ENCODE assay signal across 22 cellular contexts in the genomic region with DNA sequence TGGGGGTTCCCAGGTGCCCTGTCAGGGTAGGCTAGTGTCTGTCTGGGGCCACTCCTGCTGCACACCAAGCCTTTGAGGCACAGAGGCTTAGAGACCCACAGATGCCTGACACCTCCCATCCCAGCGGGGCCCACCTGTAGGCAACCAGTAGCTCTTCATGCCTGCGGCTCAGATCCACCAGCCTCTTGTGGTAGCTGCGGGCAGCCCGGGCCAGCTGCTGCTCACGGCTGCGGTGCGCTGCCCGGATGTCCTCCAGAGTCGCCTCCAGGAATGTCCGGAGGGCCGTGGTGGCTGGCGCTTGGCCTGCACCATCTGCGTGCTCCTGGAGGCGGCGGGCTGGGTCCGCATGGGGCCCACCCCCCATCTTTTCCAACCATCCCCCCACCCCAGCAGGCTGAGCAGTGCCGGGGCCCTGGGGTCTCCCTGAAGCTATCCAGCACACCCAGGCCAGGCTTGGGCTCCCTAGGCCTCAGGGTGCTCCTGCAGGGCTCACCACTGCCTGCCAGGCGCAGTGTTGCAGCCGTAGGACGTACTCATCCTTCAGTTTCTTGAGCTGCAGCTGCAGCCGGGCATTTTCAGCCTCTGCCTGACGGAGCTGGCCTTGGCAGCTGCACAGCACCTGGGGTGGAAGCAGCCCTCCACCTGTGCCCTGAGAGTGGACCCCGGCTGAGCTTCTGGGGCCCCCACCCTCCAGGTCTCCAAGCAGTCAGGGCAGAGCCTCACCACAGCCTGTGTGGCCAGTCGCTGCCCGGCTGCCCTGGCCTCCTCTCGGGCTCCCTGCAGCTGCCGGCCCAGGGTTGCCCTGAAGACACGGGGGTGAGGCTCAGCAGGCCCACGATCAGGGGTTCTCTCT. TPM values are rescaled to one million over a fixed set of nuclear protein-coding genes. Genes with fewer than 3 reads are reported as not detected.
DNase-seq lines count a peak whose midpoint lies in the region; ATAC-seq and TF ChIP-seq lines count a peak whose summit lies in the region.
"Had no signal": no experiment of that assay in that cellular context is flagged by ENCODE, and none has a peak within 500 bp of the region (broad histone marks: within the 10 kb centered on the region; RNA-seq: fewer than 3 reads in every experiment).

No MANE protein-coding gene starts in this region.

- no peaks in the 10 kb centered on the region for H3K36me3 Mint-ChIP-seq in activated CD8-positive, alpha-beta T cell treated with anti-CD3 and anti-CD28 coated beads for 36 hours (ENCODE audit: low read depth)
- H3K36me3 Mint-ChIP-seq in activated CD8-positive, alpha-beta T cell treated with anti-CD3 and anti-CD28 coated beads, Interleukin-2, amount 10 ng/mL, durations not matched to agents 7 days and 5 days (ENCODE audit: low read depth), result no peaks in the 10 kb centered on the region
- H3K36me3 Mint-ChIP-seq in stimulated activated memory B cell treated with anti-CD40 and anti-IgM and Interleukin-4, amounts not matched to agents 10 μg/mL and 1 μg/mL and 100 μg/mL, for 72 hours, result peaks cover 6% of the 10 kb centered on the region
- H3K36me3 Mint-ChIP-seq: activated naive CD8-positive, alpha-beta T cell; immature natural killer cell; type B pancreatic cell had no signal

- H2AFZ ChIP-seq in PC-9, result no peak overlapping the region

- H3K9me3 Mint-ChIP-seq in activated CD8-positive, alpha-beta T cell treated with anti-CD3 and anti-CD28 coated beads for 36 hours, result no peaks in the 10 kb centered on the region
- H3K9me3 Mint-ChIP-seq in activated CD8-positive, alpha-beta T cell treated with anti-CD3 and anti-CD28 coated beads, Interleukin-2, amount 10 ng/mL, durations not matched to agents 7 days and 5 days (ENCODE audit: insufficient read depth), result no peaks in the 10 kb centered on the region
- H3K9me3 Mint-ChIP-seq in stimulated activated memory B cell treated with anti-CD40 and anti-IgM and Interleukin-4, amounts not matched to agents 10 μg/mL and 1 μg/mL and 100 μg/mL, for 72 hours, result no peaks in the 10 kb centered on the region
- H3K9me3 Mint-ChIP-seq: activated T-helper 1 cell treated with anti-CD3 and anti-CD28 coated beads, Interleukin-12 subunit alpha, Interleukin-12 subunit beta, Interleukin-2, Interleukin-4 antibody, amounts not matched to agents 30 ng/mL and 10 ng/mL and 1 ng/mL, durations not matched to agents 14 hours and 24 hours and 36 hours; immature natural killer cell; type B pancreatic cell had no signal

- no peak overlapping the region for H3K27ac ChIP-seq in PC-9
- H3K27ac ChIP-seq: heart left ventricle, HL-60, right atrium auricular region, SJSA1 had no signal

- peaks cover 14% of the 10 kb centered on the region for H3K4me1 ChIP-seq in PC-9 (replicated peaks; ENCODE audit: insufficient read depth)

- intact Hi-C loops in activated CD8-positive, alpha-beta T cell treated with anti-CD3 and anti-CD28 coated beads for 36 hours (cut with micrococcal nuclease), result no loop called here
- intact Hi-C loops in PC-9 (cut with micrococcal nuclease; ENCODE audit: unreplicated experiment), result no loop called here

- H4K20me1 ChIP-seq in PC-9 (ENCODE audit: insufficient read depth), result peaks cover 4% of the 10 kb centered on the region; the same call in 1 of the 2 replicates

- peaks cover 4% of the 10 kb centered on the region; the same call in 1 of the 2 replicates for H3K79me2 ChIP-seq in PC-9 (ENCODE audit: low read depth)

- H3K27me3 ChIP-seq in PC-9 (ENCODE audit: insufficient read depth, low read depth), result no peaks in the 10 kb centered on the region
- H3K27me3 ChIP-seq: right atrium auricular region had no signal

- CTCF ChIA-PET in activated CD8-positive, alpha-beta T cell treated with anti-CD3 and anti-CD28 coated beads for 36 hours (lab: Charles Lee), result interaction anchor here (0.7 to 19.6 kb wide), 4 partner anchors 12 to 61 kb away, joined by 3 to 207 read pairs (median 8); a partner anchor contains a TSS
- CTCF ChIA-PET in activated CD8-positive, alpha-beta T cell treated with anti-CD3 and anti-CD28 coated beads, Interleukin-2, amount 10 ng/mL, durations not matched to agents 7 days and 5 days (lab: Charles Lee), result interaction anchor here (0.6 to 1.9 kb wide), 3 partner anchors 12 to 20 kb away, joined by 3 to 8 read pairs (median 3); no protein-coding TSS in a partner anchor
- CTCF ChIA-PET in PC-9 (lab: Charles Lee), result interaction anchor here (0.7 kb wide), 1 partner anchor 12 kb away, joined by 3 read pairs; no protein-coding TSS in a partner anchor

- no peak for ATAC-seq in activated CD8-positive, alpha-beta T cell treated with anti-CD3 and anti-CD28 coated beads for 36 hours
- ATAC-seq in activated CD8-positive, alpha-beta T cell treated with anti-CD3 and anti-CD28 coated beads, Interleukin-2, amount 10 ng/mL, durations not matched to agents 7 days and 5 days, result no peak
- ATAC-seq in stimulated activated memory B cell treated with anti-CD40 and anti-IgM and Interleukin-4, amounts not matched to agents 10 μg/mL and 1 μg/mL and 100 μg/mL, for 72 hours, result no peak
- ATAC-seq: heart left ventricle, left ventricle myocardium superior, mucosa of descending colon had no signal

- peaks cover 12% of the 10 kb centered on the region for H3K4me1 Mint-ChIP-seq in activated CD8-positive, alpha-beta T cell treated with anti-CD3 and anti-CD28 coated beads for 36 hours (ENCODE audit: low read depth)
- peaks cover 12% of the 10 kb centered on the region for H3K4me1 Mint-ChIP-seq in activated CD8-positive, alpha-beta T cell treated with anti-CD3 and anti-CD28 coated beads, Interleukin-2, amount 10 ng/mL, durations not matched to agents 7 days and 5 days (ENCODE audit: low read depth)
- peaks cover 49% of the 10 kb centered on the region for H3K4me1 Mint-ChIP-seq in stimulated activated memory B cell treated with anti-CD40 and anti-IgM and Interleukin-4, amounts not matched to agents 10 μg/mL and 1 μg/mL and 100 μg/mL, for 72 hours

- BruUV-seq in PC-9 (replicated peaks; lab: Mats Ljungman, UMichigan), result TSS peak; percentile 1

- H3K27ac Mint-ChIP-seq in activated CD8-positive, alpha-beta T cell treated with anti-CD3 and anti-CD28 coated beads for 36 hours, result no peak overlapping the region
- H3K27ac Mint-ChIP-seq in activated CD8-positive, alpha-beta T cell treated with anti-CD3 and anti-CD28 coated beads, Interleukin-2, amount 10 ng/mL, durations not matched to agents 7 days and 5 days, result no peak overlapping the region
- H3K27ac Mint-ChIP-seq in stimulated activated memory B cell treated with anti-CD40 and anti-IgM and Interleukin-4, amounts not matched to agents 10 μg/mL and 1 μg/mL and 100 μg/mL, for 72 hours, result peak overlapping the region; percentile 53
- H3K27ac Mint-ChIP-seq: activated naive CD8-positive, alpha-beta T cell; activated T-helper 1 cell treated with anti-CD3 and anti-CD28 coated beads, Interleukin-12 subunit alpha, Interleukin-12 subunit beta, Interleukin-2, Interleukin-4 antibody, amounts not matched to agents 30 ng/mL and 10 ng/mL and 1 ng/mL, durations not matched to agents 14 hours and 24 hours and 36 hours; type B pancreatic cell had no signal

- no peaks in the 10 kb centered on the region for H3K27me3 Mint-ChIP-seq in activated CD8-positive, alpha-beta T cell treated with anti-CD3 and anti-CD28 coated beads for 36 hours
- H3K27me3 Mint-ChIP-seq in activated CD8-positive, alpha-beta T cell treated with anti-CD3 and anti-CD28 coated beads, Interleukin-2, amount 10 ng/mL, durations not matched to agents 7 days and 5 days (ENCODE audit: low read depth), result no peaks in the 10 kb centered on the region
- no peaks in the 10 kb centered on the region for H3K27me3 Mint-ChIP-seq in stimulated activated memory B cell treated with anti-CD40 and anti-IgM and Interleukin-4, amounts not matched to agents 10 μg/mL and 1 μg/mL and 100 μg/mL, for 72 hours
- H3K27me3 Mint-ChIP-seq: activated naive CD8-positive, alpha-beta T cell; type B pancreatic cell had no signal

- H3F3A ChIP-seq in PC-9 (ENCODE audit: insufficient read depth, low read depth), result peaks cover 33% of the 10 kb centered on the region

- H3K9me3 ChIP-seq in PC-9 (ENCODE audit: insufficient read depth, low read depth), result no peaks in the 10 kb centered on the region
- H3K9me3 ChIP-seq: heart left ventricle, mucosa of descending colon, right atrium auricular region had no signal

- H3K4me3 ChIP-seq in PC-9, result no peak overlapping the region
- no peak overlapping the region for H3K4me3 ChIP-seq in foreskin fibroblast (ENCODE audit: low read depth in 1 of 2, low read length in 2 of 2)
- H3K4me3 ChIP-seq: heart left ventricle, mucosa of descending colon, right atrium auricular region, SJSA1 had no signal

- POLR2A ChIA-PET in activated CD8-positive, alpha-beta T cell treated with anti-CD3 and anti-CD28 coated beads for 36 hours (lab: Charles Lee), result interaction anchor here (0.6 to 8.1 kb wide), 9 partner anchors 9 to 87 kb away, joined by 3 to 84 read pairs (median 4); a partner anchor contains a TSS
- POLR2A ChIA-PET in activated CD8-positive, alpha-beta T cell treated with anti-CD3 and anti-CD28 coated beads, Interleukin-2, amount 10 ng/mL, durations not matched to agents 7 days and 5 days (lab: Charles Lee), result interaction anchor here (0.8 to 0.9 kb wide), 2 partner anchors 35 to 60 kb away, joined by 3 to 4 read pairs; a partner anchor contains a TSS
- POLR2A ChIA-PET in PC-9 (lab: Charles Lee; ENCODE audit: unreplicated experiment), result interaction anchor here (1.4 kb wide), 1 partner anchor 29 kb away, joined by 6 read pairs; no protein-coding TSS in a partner anchor

- H3K36me3 ChIP-seq in PC-9 (ENCODE audit: low read depth), result no peaks in the 10 kb centered on the region
- H3K36me3 ChIP-seq: right atrium auricular region had no signal

- DNase-seq in activated CD8-positive, alpha-beta T cell treated with anti-CD3 and anti-CD28 coated beads for 36 hours, result peak; percentile 35
- DNase-seq in activated CD8-positive, alpha-beta T cell treated with anti-CD3 and anti-CD28 coated beads, Interleukin-2, amount 10 ng/mL, durations not matched to agents 7 days and 5 days, result no peak
- DNase-seq in PC-9 (peak in 1 of 2 experiments; percentile 32), foreskin fibroblast (no peak)
- DNase-seq in activated CD8-positive, alpha-beta memory T cell treated with anti-CD3 and anti-CD28 coated beads for 24 hours, result no peak
- DNase-seq: activated CD4-positive, CD25-positive, alpha-beta regulatory T cell; HCEC 1CT; heart left ventricle; immature natural killer cell; KBM-7; left ventricle myocardium superior; mucosa of descending colon; NCI-H2029; NCI-H524; stimulated activated naive CD4-positive, alpha-beta T cell had no signal

- H3K9me2 ChIP-seq in PC-9 (ENCODE audit: insufficient read depth), result no peaks in the 10 kb centered on the region

- no peak overlapping the region for H3K4me3 Mint-ChIP-seq in activated CD8-positive, alpha-beta T cell treated with anti-CD3 and anti-CD28 coated beads for 36 hours
- H3K4me3 Mint-ChIP-seq in activated CD8-positive, alpha-beta T cell treated with anti-CD3 and anti-CD28 coated beads, Interleukin-2, amount 10 ng/mL, durations not matched to agents 7 days and 5 days, result no peak overlapping the region
- no peak overlapping the region for H3K4me3 Mint-ChIP-seq in stimulated activated memory B cell treated with anti-CD40 and anti-IgM and Interleukin-4, amounts not matched to agents 10 μg/mL and 1 μg/mL and 100 μg/mL, for 72 hours
- H3K4me3 Mint-ChIP-seq: activated naive CD8-positive, alpha-beta T cell; activated T-helper 1 cell treated with anti-CD3 and anti-CD28 coated beads, Interleukin-12 subunit alpha, Interleukin-12 subunit beta, Interleukin-2, Interleukin-4 antibody, amounts not matched to agents 30 ng/mL and 10 ng/mL and 1 ng/mL, durations not matched to agents 14 hours and 24 hours and 36 hours had no signal

- H3K4me2 ChIP-seq in PC-9, result no peak overlapping the region

- TF ChIP-seq CTCF in activated CD8-positive, alpha-beta T cell treated with anti-CD3 and anti-CD28 coated beads for 36 hours (IDR thresholded peaks at IDR 0.05), result no peak
- no peak for TF ChIP-seq CTCF in PC-9 (conservative IDR thresholded peaks at IDR 0.05)
- TF ChIP-seq CTCF in foreskin fibroblast (IDR thresholded peaks at IDR 0.05; ENCODE audit: low read depth, low read length), result no peak

RNA-seq across cellular contexts. Expression of a gene that starts 1.8 kb away (rescaled TPM):
- 1 to 10 TPM; 4.6 to 5.7 TPM for total RNA-seq in activated CD8-positive, alpha-beta T cell treated with anti-CD3 and anti-CD28 coated beads for 36 hours
- 1 to 10 TPM; 3.9 TPM for total RNA-seq in activated CD8-positive, alpha-beta T cell treated with anti-CD3 and anti-CD28 coated beads, Interleukin-2, amount 10 ng/mL, durations not matched to agents 7 days and 5 days
- 4.2 and 6.4 TPM in 2 replicates for total RNA-seq in PC-9 (2021)

RNA-seq across cellular contexts. Expression of a gene that starts 2.5 kb away (rescaled TPM):
- total RNA-seq in activated CD8-positive, alpha-beta T cell treated with anti-CD3 and anti-CD28 coated beads for 36 hours, result 10 to 100 TPM; 28.8 to 32.6 TPM
- 10 to 100 TPM in 1 of 2 experiments, 1 to 10 TPM in 1; 8.4 to 11.2 TPM for total RNA-seq in activated CD8-positive, alpha-beta T cell treated with anti-CD3 and anti-CD28 coated beads, Interleukin-2, amount 10 ng/mL, durations not matched to agents 7 days and 5 days
- 31.0 and 57.6 TPM in 2 replicates for total RNA-seq in PC-9 (2021)

RNA-seq across cellular contexts. Expression of a gene that starts 3.5 kb away (rescaled TPM):
- 10 to 100 TPM; 34.3 to 38.4 TPM for total RNA-seq in activated CD8-positive, alpha-beta T cell treated with anti-CD3 and anti-CD28 coated beads for 36 hours
- total RNA-seq in activated CD8-positive, alpha-beta T cell treated with anti-CD3 and anti-CD28 coated beads, Interleukin-2, amount 10 ng/mL, durations not matched to agents 7 days and 5 days, result 10 to 100 TPM; 12.3 to 14.2 TPM
- total RNA-seq in PC-9 (2021), result 55.0 and 102 TPM in 2 replicates

RNA-seq across cellular contexts. Expression of a gene that starts 9.5 kb away (rescaled TPM):
- total RNA-seq in activated CD8-positive, alpha-beta T cell treated with anti-CD3 and anti-CD28 coated beads for 36 hours, result 10 to 100 TPM; 37.2 to 43.1 TPM
- total RNA-seq in activated CD8-positive, alpha-beta T cell treated with anti-CD3 and anti-CD28 coated beads, Interleukin-2, amount 10 ng/mL, durations not matched to agents 7 days and 5 days, result 10 to 100 TPM in 1 of 2 experiments, 1 to 10 TPM in 1; 8.1 to 10.6 TPM
- 77.5 and 88.5 TPM in 2 replicates for total RNA-seq in PC-9 (2021)

RNA-seq across cellular contexts. Expression of a gene that starts 16.4 kb away (rescaled TPM):
- 10 to 100 TPM; 21.3 to 25.0 TPM for total RNA-seq in activated CD8-positive, alpha-beta T cell treated with anti-CD3 and anti-CD28 coated beads for 36 hours
- 10 to 100 TPM; 24.9 to 32.4 TPM for total RNA-seq in activated CD8-positive, alpha-beta T cell treated with anti-CD3 and anti-CD28 coated beads, Interleukin-2, amount 10 ng/mL, durations not matched to agents 7 days and 5 days
- total RNA-seq in PC-9 (2021), result 44.2 and 45.8 TPM in 2 replicates
